8 cellular contexts compared by ENCODE assay signal in the genomic region with DNA sequence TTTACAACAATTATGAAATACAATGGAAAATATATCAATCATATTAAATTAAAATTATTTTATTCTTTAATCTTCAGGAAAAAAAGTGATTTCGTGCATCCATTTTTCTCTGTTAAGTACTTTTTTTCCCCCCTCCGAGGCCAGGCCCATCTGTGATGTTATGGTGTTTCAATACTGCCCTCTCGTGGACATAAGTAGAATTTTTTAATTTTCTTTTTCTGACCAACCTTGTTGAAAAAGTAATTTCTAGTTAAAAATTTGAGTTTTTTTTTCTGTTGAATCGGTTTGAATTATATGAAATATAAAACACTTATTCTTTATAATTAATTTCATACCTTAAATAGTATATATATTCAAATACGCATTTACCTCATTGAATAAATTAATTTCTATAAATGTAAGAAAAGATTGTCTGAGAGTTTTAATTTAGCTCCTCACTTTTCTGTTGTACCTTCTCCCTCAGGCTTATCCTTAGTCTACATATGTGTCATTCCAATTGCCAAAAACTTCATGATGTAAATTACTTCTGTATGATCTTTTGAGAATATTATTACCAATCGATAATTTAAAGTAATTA.
DNase-seq lines count a peak whose midpoint lies in the region; ATAC-seq and TF ChIP-seq lines count a peak whose summit lies in the region.

No MANE protein-coding gene starts in this region.

- POLR2A ChIA-PET in activated CD4-positive, alpha-beta T cell treated with anti-CD3 and anti-CD28 coated beads, Interleukin-2, amount 10 ng/mL, durations not matched to agents 7 days and 5 days (lab: Charles Lee), result no interaction called here

- CTCF ChIA-PET in activated CD4-positive, alpha-beta T cell treated with anti-CD3 and anti-CD28 coated beads, Interleukin-2, amount 10 ng/mL, durations not matched to agents 7 days and 5 days (lab: Charles Lee), result no interaction called here

- H3K27me3 Mint-ChIP-seq in activated CD4-positive, alpha-beta T cell treated with anti-CD3 and anti-CD28 coated beads, Interleukin-2, amount 10 ng/mL, durations not matched to agents 7 days and 5 days, result no peaks in the 10 kb centered on the region
- no peaks in the 10 kb centered on the region for H3K27me3 Mint-ChIP-seq in nephron progenitor cell (ENCODE audit: low read depth, poor library complexity)

- H3K36me3 Mint-ChIP-seq in activated CD4-positive, alpha-beta T cell treated with anti-CD3 and anti-CD28 coated beads, Interleukin-2, amount 10 ng/mL, durations not matched to agents 7 days and 5 days (ENCODE audit: low read depth), result no peaks in the 10 kb centered on the region
- H3K36me3 Mint-ChIP-seq in nephron progenitor cell (ENCODE audit: low read depth), result no peaks in the 10 kb centered on the region

- no peak overlapping the region for H3K27ac Mint-ChIP-seq in activated CD4-positive, alpha-beta T cell treated with anti-CD3 and anti-CD28 coated beads, Interleukin-2, amount 10 ng/mL, durations not matched to agents 7 days and 5 days
- H3K27ac Mint-ChIP-seq in nephron progenitor cell, result no peak overlapping the region

- TF ChIP-seq CTCF in nephron progenitor cell (IDR thresholded peaks at IDR 0.05), result peak; percentile 68

- H3K9me3 Mint-ChIP-seq in activated CD4-positive, alpha-beta T cell treated with anti-CD3 and anti-CD28 coated beads, Interleukin-2, amount 10 ng/mL, durations not matched to agents 7 days and 5 days, result no peaks in the 10 kb centered on the region
- H3K9me3 Mint-ChIP-seq in nephron progenitor cell, result peaks cover 9% of the 10 kb centered on the region

- ATAC-seq in HG02885 (IDR thresholded peaks at IDR 0.05; ENCODE audit: poor library complexity, unreplicated experiment), result peak; percentile 70

- DNase-seq in activated CD4-positive, alpha-beta T cell treated with anti-CD3 and anti-CD28 coated beads, Interleukin-2, amount 10 ng/mL, durations not matched to agents 7 days and 5 days, result peak; percentile 15
- no peak for DNase-seq in activated CD4-positive, alpha-beta T cell treated with anti-CD3 and anti-CD28 coated beads for 1 hour
- DNase-seq in NOMO-1 treated with DMSO at 0.1 percent for 48 hours (lab: John Stamatoyannopoulos, UW; ENCODE audit: unreplicated experiment) (peak; percentile 43), dedifferentiated amniotic fluid mesenchymal stem cell (ENCODE audit: extremely low spot score) (peak; percentile 35), nephron progenitor cell (peak; percentile 22), C1 segment of cervical spinal cord (lab: John Stamatoyannopoulos, UW) (no peak), NCI-H187 (lab: John Stamatoyannopoulos, UW) (no peak)

- H3K4me1 Mint-ChIP-seq in activated CD4-positive, alpha-beta T cell treated with anti-CD3 and anti-CD28 coated beads, Interleukin-2, amount 10 ng/mL, durations not matched to agents 7 days and 5 days, result no peaks in the 10 kb centered on the region
- H3K4me1 Mint-ChIP-seq in nephron progenitor cell, result peaks cover 5% of the 10 kb centered on the region

- no peak overlapping the region for H3K4me3 Mint-ChIP-seq in activated CD4-positive, alpha-beta T cell treated with anti-CD3 and anti-CD28 coated beads, Interleukin-2, amount 10 ng/mL, durations not matched to agents 7 days and 5 days
- H3K4me3 Mint-ChIP-seq in nephron progenitor cell, result no peak overlapping the region

Comparison
In these comparisons a context has a peak if more than half of its experiments do, and no peak if none do; other contexts are left out.
1. DNase-seq: peak in activated CD4-positive, alpha-beta T cell treated with anti-CD3 and anti-CD28 coated beads, Interleukin-2, amount 10 ng/mL, durations not matched to agents 7 days and 5 days (single experiment), NOMO-1 treated with DMSO at 0.1 percent for 48 hours (single experiment), dedifferentiated amniotic fluid mesenchymal stem cell (single experiment) and nephron progenitor cell (single experiment); none in activated CD4-positive, alpha-beta T cell treated with anti-CD3 and anti-CD28 coated beads for 1 hour (single experiment), C1 segment of cervical spinal cord (0 of 14) and NCI-H187 (0 of 2).